ENCODE assay signal across 18 cellular contexts in the genomic region with DNA sequence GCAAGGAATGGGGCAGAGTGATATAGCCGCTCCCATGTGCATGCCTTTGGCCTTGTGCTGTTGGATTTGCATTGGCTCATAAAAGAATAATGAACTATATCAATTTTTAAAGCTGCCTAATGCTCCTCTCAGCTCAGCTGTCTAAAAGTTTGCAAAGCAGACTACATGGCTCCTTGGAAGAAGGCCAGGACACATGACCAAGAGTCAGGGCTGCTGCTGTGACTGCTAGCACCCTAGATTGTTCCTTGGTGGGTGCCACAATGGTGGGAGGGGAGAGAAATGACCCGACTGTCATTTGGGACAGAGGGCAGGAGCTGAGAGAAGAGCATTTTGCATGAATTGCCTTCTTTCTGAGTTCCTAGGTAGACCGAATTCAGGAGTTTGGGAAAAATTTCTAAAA.
"Had no signal": no experiment of that assay in that cellular context is flagged by ENCODE, and none has a peak within 500 bp of the region (broad histone marks: within the 10 kb centered on the region; RNA-seq: fewer than 3 reads in every experiment).

No MANE protein-coding gene starts in this region.

- H3K9ac ChIP-seq: neural progenitor cell, parathyroid adenoma had no signal

- H3K4me2 ChIP-seq: neural progenitor cell had no signal

- H2AFZ ChIP-seq: neural progenitor cell, parathyroid adenoma had no signal

- DNase-seq: left ventricle myocardium inferior; natural killer cell; occipital lobe; psoas muscle; sigmoid colon; spleen; stimulated activated CD4-positive, alpha-beta T cell treated with anti-CD3 and anti-CD28 coated beads, Interleukin-4, amount 100 ng/mL, for 24 hours; tibial artery; upper lobe of right lung had no signal

- ATAC-seq: natural killer cell; psoas muscle; stimulated activated effector memory CD8-positive, alpha-beta T cell treated with anti-CD3 and anti-CD28 coated beads, Interleukin-12 subunit alpha, Interleukin-12 subunit beta, amount 100 ng/mL, for 72 hours had no signal

- H3K9me3 ChIP-seq: neutrophil, psoas muscle, sigmoid colon, spleen, thoracic aorta, tibial artery, upper lobe of right lung had no signal

- H3K79me2 ChIP-seq: parathyroid adenoma had no signal

- H3K27me3 ChIP-seq: neural progenitor cell, neutrophil, sigmoid colon, spleen, suprapubic skin, tibial artery, upper lobe of right lung had no signal

- FAIRE-seq: small intestine, urothelium cell line had no signal

- H3K4me1 ChIP-seq: left ventricle myocardium inferior, neural progenitor cell, parathyroid adenoma, psoas muscle, sigmoid colon, suprapubic skin, tibial artery, upper lobe of right lung had no signal

- H3K4me3 ChIP-seq: left ventricle myocardium inferior, lung, neural progenitor cell, psoas muscle, sigmoid colon, spleen, suprapubic skin, thoracic aorta, tibial artery, upper lobe of right lung had no signal

- H3K36me3 ChIP-seq: left ventricle myocardium inferior, neural progenitor cell, neutrophil, sigmoid colon, spleen, suprapubic skin, thoracic aorta, tibial artery, upper lobe of right lung had no signal

- H3K27ac ChIP-seq: left ventricle myocardium inferior, neural progenitor cell, neutrophil, parathyroid adenoma, psoas muscle, sigmoid colon, spleen, suprapubic skin, thoracic aorta, tibial artery, upper lobe of right lung had no signal
